ENCODE assay signal across 28 cellular contexts in genomic region chrX:47240619-47241018, GRCh38.
"Had no signal": no experiment of that assay in that cellular context is flagged by ENCODE, and none has a peak within 500 bp of the region (broad histone marks: within the 10 kb centered on the region; RNA-seq: fewer than 3 reads in every experiment).

No MANE protein-coding gene starts in this region.

- FAIRE-seq: astrocyte, bronchial epithelial cell, colon had no signal

- ATAC-seq: activated CD4-positive, alpha-beta T cell treated with anti-CD3 and anti-CD28 coated beads for 36 hours; activated CD8-positive, alpha-beta T cell treated with anti-CD3 and anti-CD28 coated beads, Interleukin-2, amount 10 ng/mL, durations not matched to agents 7 days and 5 days; effector memory CD8-positive, alpha-beta T cell; gastroesophageal sphincter had no signal

- H3K9me3 Mint-ChIP-seq: activated CD4-positive, alpha-beta memory T cell treated with anti-CD3 and anti-CD28 coated beads for 36 hours; activated CD4-positive, alpha-beta T cell treated with anti-CD3 and anti-CD28 coated beads, Interleukin-2, amount 10 ng/mL, durations not matched to agents 24 days and 14 days; activated naive CD4-positive, alpha-beta T cell treated with anti-CD3 and anti-CD28 coated beads for 36 hours; activated T-cell treated with anti-CD3 and anti-CD28 coated beads, Interleukin-2, amount 50 U/mL, for 24 hours; activated T-cell treated with anti-CD3 and anti-CD28 coated beads, Interleukin-2, amount 50 U/mL, for 72 hours; effector memory CD8-positive, alpha-beta T cell had no signal

- H3K4me3 ChIP-seq: esophagus muscularis mucosa, gastroesophageal sphincter had no signal

- H3K27me3 Mint-ChIP-seq: activated CD4-positive, alpha-beta memory T cell treated with anti-CD3 and anti-CD28 coated beads for 36 hours; activated CD4-positive, alpha-beta T cell treated with anti-CD3 and anti-CD28 coated beads for 36 hours; activated CD4-positive, alpha-beta T cell treated with anti-CD3 and anti-CD28 coated beads, Interleukin-2, amount 10 ng/mL, durations not matched to agents 24 days and 14 days; activated naive CD8-positive, alpha-beta T cell; effector memory CD8-positive, alpha-beta T cell had no signal

- H3K36me3 Mint-ChIP-seq: activated naive CD8-positive, alpha-beta T cell had no signal

- H3K4me3 Mint-ChIP-seq: activated CD4-positive, alpha-beta memory T cell treated with anti-CD3 and anti-CD28 coated beads for 36 hours; activated CD4-positive, alpha-beta T cell treated with anti-CD3 and anti-CD28 coated beads for 36 hours; activated CD4-positive, alpha-beta T cell treated with anti-CD3 and anti-CD28 coated beads, Interleukin-2, amount 10 ng/mL, durations not matched to agents 24 days and 14 days; activated CD8-positive, alpha-beta T cell treated with anti-CD3 and anti-CD28 coated beads, Interleukin-2, amount 10 ng/mL, durations not matched to agents 7 days and 5 days; activated naive CD4-positive, alpha-beta T cell treated with anti-CD3 and anti-CD28 coated beads for 36 hours; activated naive CD8-positive, alpha-beta T cell; activated T-cell treated with anti-CD3 and anti-CD28 coated beads, Interleukin-2, amount 50 U/mL, for 24 hours; activated T-cell treated with anti-CD3 and anti-CD28 coated beads, Interleukin-2, amount 50 U/mL, for 72 hours; effector memory CD8-positive, alpha-beta T cell had no signal

- H3K27ac ChIP-seq: brain microvascular endothelial cell, esophagus muscularis mucosa, gastroesophageal sphincter had no signal

- H3K27me3 ChIP-seq: brain microvascular endothelial cell, esophagus muscularis mucosa, gastroesophageal sphincter had no signal

- DNase-seq: activated CD4-positive, alpha-beta memory T cell treated with anti-CD3 and anti-CD28 coated beads for 36 hours; activated CD4-positive, alpha-beta T cell treated with anti-CD3 and anti-CD28 coated beads for 36 hours; activated CD4-positive, alpha-beta T cell treated with anti-CD3 and anti-CD28 coated beads, Interleukin-2, amount 10 ng/mL, durations not matched to agents 24 days and 14 days; activated CD4-positive, CD25-positive, alpha-beta regulatory T cell; activated CD4-positive, CD25-positive, alpha-beta regulatory T cell treated with anti-CD3 and anti-CD28 coated beads, Interleukin-2, amount 50 U/mL, for 72 hours; activated CD8-positive, alpha-beta T cell treated with anti-CD3 and anti-CD28 coated beads, Interleukin-2, amount 10 ng/mL, durations not matched to agents 7 days and 5 days; activated effector memory CD4-positive, alpha-beta T cell treated with anti-CD3 and anti-CD28 coated beads, Interleukin-2, amount 50 U/mL, for 16 hours; activated naive CD4-positive, alpha-beta T cell treated with anti-CD3 and anti-CD28 coated beads for 36 hours; activated T-cell treated with anti-CD3 and anti-CD28 coated beads for 4 hours; activated T-cell treated with anti-CD3 and anti-CD28 coated beads, Interleukin-2, amount 50 U/mL, for 24 hours; activated T-cell treated with anti-CD3 and anti-CD28 coated beads, Interleukin-2, amount 50 U/mL, for 72 hours; amniotic stem cell; anterior cingulate cortex; brain microvascular endothelial cell; caudate nucleus; cortex of kidney; dermis blood vessel endothelial cell; effector CD4-positive, alpha-beta T cell; effector memory CD8-positive, alpha-beta T cell; erythroblast; foreskin melanocyte; T-helper 2 cell had no signal

- H3K27ac Mint-ChIP-seq: activated CD4-positive, alpha-beta memory T cell treated with anti-CD3 and anti-CD28 coated beads for 36 hours; activated CD4-positive, alpha-beta T cell treated with anti-CD3 and anti-CD28 coated beads for 36 hours; activated naive CD4-positive, alpha-beta T cell treated with anti-CD3 and anti-CD28 coated beads for 36 hours; activated naive CD8-positive, alpha-beta T cell; activated T-cell treated with anti-CD3 and anti-CD28 coated beads, Interleukin-2, amount 50 U/mL, for 24 hours; effector memory CD8-positive, alpha-beta T cell had no signal

- H3K9me3 ChIP-seq: esophagus muscularis mucosa, gastroesophageal sphincter had no signal
